ENCODE assay signal across 1 cellular context in the genomic region with DNA sequence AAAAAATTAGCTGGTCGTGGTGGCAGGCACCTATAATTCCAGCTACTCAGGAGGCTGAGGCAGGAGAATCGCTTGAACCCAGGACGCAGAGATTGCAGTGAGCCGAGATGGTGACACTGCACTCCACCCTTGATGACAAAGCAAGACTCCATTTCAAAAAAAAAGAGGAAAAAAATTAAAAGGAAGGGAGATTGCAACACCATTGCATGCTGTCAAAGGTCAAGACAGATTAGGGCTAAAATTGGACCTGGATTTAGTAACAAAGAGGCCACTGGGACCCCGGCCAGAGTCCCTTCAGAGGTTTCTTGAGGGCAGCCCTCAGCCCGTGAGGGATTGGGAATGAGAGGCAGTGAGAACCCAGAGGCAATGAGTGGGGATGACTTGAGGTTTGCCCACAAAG.
TF ChIP-seq lines count a peak whose summit lies in the region.

No MANE protein-coding gene starts in this region.

TF ChIP-seq in K562, 482 proteins besides CTCF, POLR2A, EP300 and RAD21 (continued from another document):
- TF ChIP-seq BRD4 (IDR thresholded peaks at IDR 0.05) (no peak), FOXJ3 (CRISPR knock-in tag; IDR thresholded peaks at IDR 0.05) (no peak), SAFB (IDR thresholded peaks at IDR 0.05; ENCODE audit: borderline replicate concordance, low read depth, low read length) (no peak), NRF1 (conservative IDR thresholded peaks at IDR 0.05 in 1 of 2, IDR thresholded peaks at IDR 0.05 in 1 of 2) (no peak), BDP1 (IDR thresholded peaks at IDR 0.05; ENCODE audit: insufficient read depth, insufficient read length) (no peak)
- TF ChIP-seq, protein P1, sequence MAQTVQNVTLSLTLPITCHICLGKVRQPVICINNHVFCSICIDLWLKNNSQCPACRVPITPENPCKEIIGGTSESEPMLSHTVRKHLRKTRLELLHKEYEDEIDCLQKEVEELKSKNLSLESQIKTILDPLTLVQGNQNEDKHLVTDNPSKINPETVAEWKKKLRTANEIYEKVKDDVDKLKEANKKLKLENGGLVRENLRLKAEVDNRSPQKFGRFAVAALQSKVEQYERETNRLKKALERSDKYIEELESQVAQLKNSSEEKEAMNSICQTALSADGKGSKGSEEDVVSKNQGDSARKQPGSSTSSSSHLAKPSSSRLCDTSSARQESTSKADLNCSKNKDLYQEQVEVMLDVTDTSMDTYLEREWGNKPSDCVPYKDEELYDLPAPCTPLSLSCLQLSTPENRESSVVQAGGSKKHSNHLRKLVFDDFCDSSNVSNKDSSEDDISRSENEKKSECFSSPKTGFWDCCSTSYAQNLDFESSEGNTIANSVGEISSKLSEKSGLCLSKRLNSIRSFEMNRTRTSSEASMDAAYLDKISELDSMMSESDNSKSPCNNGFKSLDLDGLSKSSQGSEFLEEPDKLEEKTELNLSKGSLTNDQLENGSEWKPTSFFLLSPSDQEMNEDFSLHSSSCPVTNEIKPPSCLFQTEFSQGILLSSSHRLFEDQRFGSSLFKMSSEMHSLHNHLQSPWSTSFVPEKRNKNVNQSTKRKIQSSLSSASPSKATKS (CRISPR knock-in tag; IDR thresholded peaks at IDR 0.05): no peak
